In genomic region chr2:1503471-1504310, GRCh38 we compare ENCODE assay signal across 17 cellular contexts.
DNase-seq lines count a peak whose midpoint lies in the region; ATAC-seq and TF ChIP-seq lines count a peak whose summit lies in the region.
"Had no signal": no experiment of that assay in that cellular context is flagged by ENCODE, and none has a peak within 500 bp of the region (broad histone marks: within the 10 kb centered on the region; RNA-seq: fewer than 3 reads in every experiment).

No MANE protein-coding gene starts in this region.

- TF ChIP-seq CTCF in heart right ventricle (IDR thresholded peaks at IDR 0.05) (no peak), RWPE2 (IDR thresholded peaks at IDR 0.05; ENCODE audit: poor library complexity, severe bottlenecking) (no peak), lower lobe of right lung (IDR thresholded peaks at IDR 0.05) (no peak), upper lobe of left lung (IDR thresholded peaks at IDR 0.05) (no peak)

- H3K18ac ChIP-seq in mesenchymal stem cell (ENCODE audit: low read depth in 1 of 2, low read length in 2 of 2), result no peak overlapping the region

- WGBS in heart right ventricle, 2 donors, result 66 to 68% methylated on average over 36 of the region's 36 CpGs
- 81% methylated on average over 23 to 36 of the region's 36 CpGs for WGBS in upper lobe of left lung, 2 donors
- 85% methylated on average over 35 of the region's 36 CpGs for WGBS in mesenchymal stem cell

- no peak overlapping the region for H3K4me3 ChIP-seq in heart right ventricle
- no peak overlapping the region for H3K4me3 ChIP-seq in RWPE2 (ENCODE audit: severe bottlenecking)
- no peak overlapping the region for H3K4me3 ChIP-seq in lower lobe of right lung
- H3K4me3 ChIP-seq in upper lobe of left lung, result no peak overlapping the region
- no peak overlapping the region for H3K4me3 ChIP-seq in mesenchymal stem cell (ENCODE audit: insufficient read depth in 1 of 2, low read depth in 1 of 2, low read length in 2 of 2)
- H3K4me3 ChIP-seq: Peyer's patch had no signal

- H3K14ac ChIP-seq in mesenchymal stem cell (ENCODE audit: low read length in 2 of 2), result no peak overlapping the region

- intact Hi-C loops in heart right ventricle (cut with DNase I), result loop anchor here in 1 of 10 donors (2.0 kb wide), 1 partner anchor 165 kb away; no protein-coding TSS in a partner anchor
- intact Hi-C loops in Right ventricle myocardium inferior (cut with DNase I), result no loop called here
- intact Hi-C loops in lower lobe of right lung (cut with DNase I), result no loop called here

- peak in 7 of 8 donors; percentile 9 to 62 (median 36) for ATAC-seq in heart right ventricle
- no peak for ATAC-seq in Right ventricle myocardium inferior
- ATAC-seq in RWPE2 (ENCODE audit: low read depth), result no peak
- no peak for ATAC-seq in lower lobe of right lung
- ATAC-seq in upper lobe of left lung (ENCODE audit: low FRiP score in 2 of 2), result peak; percentile 32 to 38
- no peak for ATAC-seq in HG03039 (IDR thresholded peaks at IDR 0.05; ENCODE audit: unreplicated experiment)

- DNase-seq in heart right ventricle (no peak), Right ventricle myocardium inferior (ENCODE audit: missing footprints) (no peak), RWPE2 (ENCODE audit: low spot score) (peak; percentile 42), lower lobe of right lung (peak; percentile 43), upper lobe of left lung (peak in 1 of 2 donors; percentile 72), mesenchymal stem cell (no peak), NCI-H510A (lab: John Stamatoyannopoulos, UW) (no peak)
- DNase-seq: DMS153, GOT3, NCI-H1092, NCI-H146, NCI-H2081 treated with DMSO at 0.1 percent for 48 hours, NCI-H524, Peyer's patch, SHP77 treated with DMSO at 0.1 percent for 48 hours had no signal

- no peak overlapping the region for H2BK12ac ChIP-seq in mesenchymal stem cell (ENCODE audit: low read length in 2 of 2)

- H3K23ac ChIP-seq in mesenchymal stem cell (ENCODE audit: low read length in 2 of 2), result no peak overlapping the region

- H3K27me3 ChIP-seq in heart right ventricle (peaks cover 0 to 4% (median 0%) of the 10 kb centered on the region in 7 donors), RWPE2 (ENCODE audit: insufficient read depth, poor library complexity, severe bottlenecking) (no peaks in the 10 kb centered on the region), lower lobe of right lung (ENCODE audit: low read depth) (peaks cover 3% of the 10 kb centered on the region), upper lobe of left lung (no peaks in the 10 kb centered on the region), mesenchymal stem cell (ENCODE audit: control insufficient read depth in 1 of 2, insufficient read depth in 1 of 2, low read length in 2 of 2) (peaks cover 0 to 20% of the 10 kb centered on the region in 2 experiments)
- H3K27me3 ChIP-seq: Peyer's patch had no signal

- no peak for TF ChIP-seq POLR2A in upper lobe of left lung (IDR thresholded peaks at IDR 0.05)

- no peak overlapping the region for H2AK5ac ChIP-seq in mesenchymal stem cell (ENCODE audit: low read length, severe bottlenecking)

- H3K27ac ChIP-seq in heart right ventricle (no peak overlapping the region), RWPE2 (ENCODE audit: poor library complexity, severe bottlenecking) (no peak overlapping the region), lower lobe of right lung (no peak overlapping the region), upper lobe of left lung (no peak overlapping the region), mesenchymal stem cell (ENCODE audit: low read length, poor library complexity, severe bottlenecking) (no peak overlapping the region)
- H3K27ac ChIP-seq: Peyer's patch had no signal

- H3K9ac ChIP-seq in mesenchymal stem cell (ENCODE audit: low read length), result no peak overlapping the region

- no peak overlapping the region for H2AFZ ChIP-seq in mesenchymal stem cell (ENCODE audit: low read depth, low read length)

- H2BK15ac ChIP-seq in mesenchymal stem cell (ENCODE audit: low read depth, poor library complexity, severe bottlenecking), result no peak overlapping the region

- H3K9me3 ChIP-seq in heart right ventricle, result peaks cover 0 to 3% (median 0%) of the 10 kb centered on the region in 11 donors
- H3K9me3 ChIP-seq in RWPE2 (ENCODE audit: severe bottlenecking), result no peaks in the 10 kb centered on the region
- H3K9me3 ChIP-seq in lower lobe of right lung, result no peaks in the 10 kb centered on the region
- H3K9me3 ChIP-seq in upper lobe of left lung, result no peaks in the 10 kb centered on the region
- H3K9me3 ChIP-seq in mesenchymal stem cell (ENCODE audit: control insufficient read depth, low read length), result no peaks in the 10 kb centered on the region
- H3K9me3 ChIP-seq: Caco-2, Peyer's patch had no signal

- H2BK120ac ChIP-seq in mesenchymal stem cell (ENCODE audit: low read depth, low read length), result no peak overlapping the region

- H4K8ac ChIP-seq in mesenchymal stem cell (ENCODE audit: low read length), result no peak overlapping the region

- H3K4me1 ChIP-seq in heart right ventricle (peaks cover 0 to 9% (median 0%) of the 10 kb centered on the region in 9 donors), RWPE2 (ENCODE audit: insufficient read depth, poor library complexity, severe bottlenecking) (no peaks in the 10 kb centered on the region), lower lobe of right lung (no peaks in the 10 kb centered on the region), upper lobe of left lung (no peaks in the 10 kb centered on the region), mesenchymal stem cell (ENCODE audit: control insufficient read depth, insufficient read depth, low read depth, low read length) (peaks cover 2% of the 10 kb centered on the region)
- H3K4me1 ChIP-seq: Caco-2, Peyer's patch had no signal

- no peak overlapping the region for H4K91ac ChIP-seq in mesenchymal stem cell (ENCODE audit: low read length)

- TF ChIP-seq EP300 in upper lobe of left lung (IDR thresholded peaks at IDR 0.05), result no peak

- H3K36me3 ChIP-seq in heart right ventricle, result no peaks in the 10 kb centered on the region
- no peaks in the 10 kb centered on the region for H3K36me3 ChIP-seq in RWPE2 (ENCODE audit: low read depth)
- no peaks in the 10 kb centered on the region for H3K36me3 ChIP-seq in lower lobe of right lung
- no peaks in the 10 kb centered on the region for H3K36me3 ChIP-seq in upper lobe of left lung
- no peaks in the 10 kb centered on the region for H3K36me3 ChIP-seq in mesenchymal stem cell (ENCODE audit: control insufficient read depth in 1 of 2, insufficient read depth in 2 of 2, low read depth in 1 of 2, low read length in 2 of 2)
- H3K36me3 ChIP-seq: Peyer's patch had no signal

- no peak overlapping the region for H3K4ac ChIP-seq in mesenchymal stem cell (ENCODE audit: low read depth in 1 of 2, low read length in 2 of 2)

- no peak overlapping the region for H2BK5ac ChIP-seq in mesenchymal stem cell (ENCODE audit: low read depth, low read length, poor library complexity, severe bottlenecking)

- no peaks in the 10 kb centered on the region for H3K79me1 ChIP-seq in mesenchymal stem cell (replicated peaks; ENCODE audit: low read length, poor library complexity, severe bottlenecking)

- no peak overlapping the region for H3K4me2 ChIP-seq in mesenchymal stem cell (ENCODE audit: low read length, poor library complexity, severe bottlenecking)

Comparison
In these comparisons a context has a peak if more than half of its experiments do, and no peak if none do; other contexts are left out.
1. ATAC-seq: peak in heart right ventricle (7 of 8) and upper lobe of left lung (2 of 2); none in Right ventricle myocardium inferior (single experiment), RWPE2 (single experiment), lower lobe of right lung (0 of 2) and HG03039 (single experiment).
2. DNase-seq: peak in RWPE2 (single experiment) and lower lobe of right lung (single experiment); none in heart right ventricle (0 of 2), Right ventricle myocardium inferior (single experiment), mesenchymal stem cell (single experiment) and NCI-H510A (single experiment).